In genomic region chr11:73178092-73178539, GRCh38 we compare ENCODE assay signal across 8 cellular contexts. TPM values are rescaled to one million over a fixed set of nuclear protein-coding genes. Genes with fewer than 3 reads are reported as not detected.
A peak's percentile ranks its signal among the peaks of the same experiment; 100 is the strongest.
DNase-seq lines count a peak whose midpoint lies in the region; ATAC-seq and TF ChIP-seq lines count a peak whose summit lies in the region.

No MANE protein-coding gene starts in this region.

- H3K27ac ChIP-seq in RWPE1 (peak overlapping the region; percentile 49), foreskin keratinocyte (no peak overlapping the region), osteoblast (ENCODE audit: low read depth, low read length) (no peak overlapping the region), suprapubic skin (no peak overlapping the region)

- no peaks in the 10 kb centered on the region for H3K36me3 ChIP-seq in BJ (ENCODE audit: control insufficient read depth, insufficient read depth, low read length)
- no peaks in the 10 kb centered on the region for H3K36me3 ChIP-seq in osteoblast (ENCODE audit: insufficient read depth, low read length)
- no peaks in the 10 kb centered on the region for H3K36me3 ChIP-seq in suprapubic skin

- H3K36me3 Mint-ChIP-seq in activated T-helper 2 cell treated with anti-CD3 and anti-CD28 coated beads, Interferon-gamma antibody, Interleukin-2, Interleukin-4, amounts not matched to agents 10 μg/mL and 5 μg/mL and 100 μg/mL, durations not matched to agents 14 hours and 24 hours and 36 hours (ENCODE audit: low read depth): no peaks in the 10 kb centered on the region

- H3K4me1 ChIP-seq in foreskin keratinocyte (peaks cover 12% of the 10 kb centered on the region), osteoblast (ENCODE audit: insufficient read depth, low read length) (peaks cover 11% of the 10 kb centered on the region), suprapubic skin (peaks cover 32% of the 10 kb centered on the region)

- WGBS in suprapubic skin: 34% methylated on average over 6 of the region's 9 CpGs

- H3K79me2 ChIP-seq in osteoblast (ENCODE audit: insufficient read depth, low read length): no peaks in the 10 kb centered on the region

- no peaks in the 10 kb centered on the region for H3K9me3 Mint-ChIP-seq in activated T-helper 2 cell treated with anti-CD3 and anti-CD28 coated beads, Interferon-gamma antibody, Interleukin-2, Interleukin-4, amounts not matched to agents 10 μg/mL and 5 μg/mL and 100 μg/mL, durations not matched to agents 14 hours and 24 hours and 36 hours

- intact Hi-C loops in activated T-helper 2 cell treated with anti-CD3 and anti-CD28 coated beads, Interferon-gamma antibody, Interleukin-2, Interleukin-4, amounts not matched to agents 10 μg/mL and 5 μg/mL and 100 μg/mL, durations not matched to agents 14 hours and 24 hours and 36 hours (cut with micrococcal nuclease): loop anchor here (1.0 to 2.0 kb wide), 3 partner anchors 253 to 453 kb away; no protein-coding TSS in a partner anchor

- peak; percentile 78 for ATAC-seq in foreskin keratinocyte

- H4K20me1 ChIP-seq in osteoblast (ENCODE audit: insufficient read depth, low read length): no peaks in the 10 kb centered on the region

- CTCF ChIA-PET in BJ (lab: Yijun Ruan, JAX) (interaction anchor here (0.6 to 8.3 kb wide), 62 partner anchors 8 to 592 kb away, joined by 3 to 183 read pairs (median 4); partner anchors contain the start of genes ATG16L2, FCHSD2 and STARD10), RWPE1 (lab: Yijun Ruan, JAX) (interaction anchor here (0.6 to 4.5 kb wide), 20 partner anchors 10 to 590 kb away, joined by 3 to 41 read pairs (median 4); no protein-coding TSS in a partner anchor)

- peak overlapping the region; percentile 45 for H3K4me2 ChIP-seq in osteoblast (ENCODE audit: insufficient read depth, low read length)

- no peak overlapping the region for H3K4me3 Mint-ChIP-seq in activated T-helper 2 cell treated with anti-CD3 and anti-CD28 coated beads, Interferon-gamma antibody, Interleukin-2, Interleukin-4, amounts not matched to agents 10 μg/mL and 5 μg/mL and 100 μg/mL, durations not matched to agents 14 hours and 24 hours and 36 hours (ENCODE audit: low read depth)

- peaks cover 18% of the 10 kb centered on the region for H3K27me3 Mint-ChIP-seq in activated T-helper 2 cell treated with anti-CD3 and anti-CD28 coated beads, Interferon-gamma antibody, Interleukin-2, Interleukin-4, amounts not matched to agents 10 μg/mL and 5 μg/mL and 100 μg/mL, durations not matched to agents 14 hours and 24 hours and 36 hours (ENCODE audit: low read depth)

- H3K27me3 ChIP-seq in BJ (ENCODE audit: control insufficient read depth, insufficient read depth, low read length) (no peaks in the 10 kb centered on the region; the same call in 1 of the 2 replicates), foreskin keratinocyte (no peaks in the 10 kb centered on the region), osteoblast (ENCODE audit: insufficient read depth, low read length) (no peaks in the 10 kb centered on the region), suprapubic skin (no peaks in the 10 kb centered on the region)

- TF ChIP-seq POLR2A in suprapubic skin (IDR thresholded peaks at IDR 0.05): no peak

- peak overlapping the region; percentile 67 for H2AFZ ChIP-seq in osteoblast (ENCODE audit: low read length)

- H3K4me1 Mint-ChIP-seq in activated T-helper 2 cell treated with anti-CD3 and anti-CD28 coated beads, Interferon-gamma antibody, Interleukin-2, Interleukin-4, amounts not matched to agents 10 μg/mL and 5 μg/mL and 100 μg/mL, durations not matched to agents 14 hours and 24 hours and 36 hours (ENCODE audit: low read depth): peaks cover 13% of the 10 kb centered on the region

- H3K4me3 ChIP-seq in BJ (ENCODE audit: low read depth, low read length) (no peak overlapping the region), osteoblast (ENCODE audit: insufficient read depth, low read length) (peak overlapping the region; percentile 15), suprapubic skin (no peak overlapping the region)

- DNase-seq in BJ (ENCODE audit: low read depth) (no peak), GM19240 (ENCODE audit: insufficient read length, low spot score) (peak; percentile 91), HuH-7.5 (ENCODE audit: low spot score) (peak; percentile 66), RWPE1 (ENCODE audit: low spot score) (peak; percentile 92), foreskin keratinocyte (peak; percentile 41 to 72), osteoblast (ENCODE audit: insufficient read length, low spot score, missing footprints) (peak; percentile 97), suprapubic skin (ENCODE audit: low spot score in 2 of 2) (peak; percentile 88 to 92)
- DNase-seq in activated T-helper 2 cell treated with anti-CD3 and anti-CD28 coated beads, Interferon-gamma antibody, Interleukin-2, Interleukin-4, amounts not matched to agents 10 μg/mL and 5 μg/mL and 100 μg/mL, durations not matched to agents 14 hours and 24 hours and 36 hours (ENCODE audit: low spot score): peak; percentile 67

- H3K27ac Mint-ChIP-seq in activated T-helper 2 cell treated with anti-CD3 and anti-CD28 coated beads, Interferon-gamma antibody, Interleukin-2, Interleukin-4, amounts not matched to agents 10 μg/mL and 5 μg/mL and 100 μg/mL, durations not matched to agents 14 hours and 24 hours and 36 hours: no peak overlapping the region

- TF ChIP-seq CTCF in BJ (IDR thresholded peaks at IDR 0.05; ENCODE audit: insufficient read depth, low read depth, low read length): peak; percentile 81
- peak; percentile 73 for TF ChIP-seq CTCF in RWPE1 (conservative IDR thresholded peaks at IDR 0.05; ENCODE audit: low read depth)
- TF ChIP-seq CTCF in foreskin keratinocyte (conservative IDR thresholded peaks at IDR 0.05): peak; percentile 93
- TF ChIP-seq CTCF in osteoblast (IDR thresholded peaks at IDR 0.05; ENCODE audit: extremely low read depth, low read depth, low read length): peak; percentile 81
- TF ChIP-seq CTCF in suprapubic skin (IDR thresholded peaks at IDR 0.05): peak; percentile 71 to 72

- H3K9me3 ChIP-seq in osteoblast (ENCODE audit: low read depth, low read length): no peaks in the 10 kb centered on the region
- no peaks in the 10 kb centered on the region for H3K9me3 ChIP-seq in suprapubic skin

- POLR2A ChIA-PET in BJ (lab: Charles Lee) (interaction anchor here (0.6 kb wide), 1 partner anchor 215 kb away, joined by 3 read pairs; no protein-coding TSS in a partner anchor), RWPE1 (lab: Yijun Ruan, JAX; ENCODE audit: low non-redundant PET) (no interaction called here)

- TF ChIP-seq EP300 in suprapubic skin (IDR thresholded peaks at IDR 0.05): no peak

RNA-seq across cellular contexts. Expression of gene FCHSD2, which starts 36.0 kb away (rescaled TPM):
- polyA plus RNA-seq in BJ (2011; rRNA removed) (24.9 and 30.3 TPM in 2 replicates), foreskin keratinocyte (5.0 and 5.1 TPM in 2 replicates)
- 20.7 and 24.0 TPM in 2 replicates for polyA minus RNA-seq in BJ (2011; rRNA and poly(A)+ RNA removed)
- total RNA-seq in activated T-helper 2 cell treated with anti-CD3 and anti-CD28 coated beads, Interferon-gamma antibody, Interleukin-2, Interleukin-4, amounts not matched to agents 10 μg/mL and 5 μg/mL and 100 μg/mL, durations not matched to agents 14 hours and 24 hours and 36 hours: 16.0 and 18.1 TPM in 2 replicates
- total RNA-seq in foreskin keratinocyte (14.7 and 15.4 TPM in 2 replicates), osteoblast (34.0 and 38.0 TPM in 2 replicates), suprapubic skin (10 to 100 TPM in 1 of 4 donors, 1 to 10 TPM in 3; 5.7 to 16.8 (median 7.9) TPM)

RNA-seq across cellular contexts. Expression of gene P2RY2, which starts 40.0 kb away (rescaled TPM):
- polyA plus RNA-seq in BJ (2011; rRNA removed) (0.15 TPM in 2 replicates), foreskin keratinocyte (4.1 and 4.2 TPM in 2 replicates)
- polyA minus RNA-seq in BJ (2011; rRNA and poly(A)+ RNA removed): 0.15 and 0.24 TPM in 2 replicates
- total RNA-seq in activated T-helper 2 cell treated with anti-CD3 and anti-CD28 coated beads, Interferon-gamma antibody, Interleukin-2, Interleukin-4, amounts not matched to agents 10 μg/mL and 5 μg/mL and 100 μg/mL, durations not matched to agents 14 hours and 24 hours and 36 hours: not detected in 2 replicates
- total RNA-seq in foreskin keratinocyte (5.1 and 6.3 TPM in 2 replicates), osteoblast (0.36 and 0.59 TPM in 2 replicates), suprapubic skin (10 to 100 TPM in 3 of 4 donors, 1 to 10 TPM in 1; 5.5 to 15.9 (median 12.8) TPM)
